Comparison of ENCODE assay signal across 1 cellular context in the genomic region with DNA sequence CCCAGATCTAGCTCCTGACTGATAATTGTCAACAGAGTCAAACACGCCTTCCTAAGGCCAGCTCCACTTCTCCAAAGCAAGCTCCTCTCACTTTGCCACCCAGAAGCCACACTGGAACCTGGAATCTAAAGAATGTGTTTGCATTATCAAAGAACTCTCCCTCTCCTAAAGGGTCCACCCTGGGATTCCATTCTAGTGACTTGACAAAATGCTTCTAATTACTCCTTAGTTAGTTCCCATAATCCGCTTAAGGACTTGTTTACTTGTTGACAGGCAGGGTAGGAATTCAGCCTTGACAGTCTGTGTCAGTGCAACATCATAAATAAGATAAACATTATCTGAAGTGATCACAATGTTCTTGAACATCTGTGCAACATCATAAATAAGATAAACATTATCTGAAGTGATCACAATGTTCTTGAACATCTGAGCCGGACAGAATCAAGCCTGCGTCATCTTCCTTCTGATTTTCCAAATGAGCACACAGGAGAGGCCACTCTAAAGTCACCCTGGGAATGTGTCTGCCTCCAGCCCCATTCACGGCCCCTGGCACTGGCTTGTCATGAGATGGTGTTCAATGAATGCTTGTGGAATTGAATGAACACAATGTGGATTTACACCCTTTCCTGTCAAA.
TF ChIP-seq lines count a peak whose summit lies in the region.

No MANE protein-coding gene starts in this region.

TF ChIP-seq in GM23338, 12 proteins besides CTCF, POLR2A, EP300 and RAD21 (continued from another document):
- TF ChIP-seq, protein P1, sequence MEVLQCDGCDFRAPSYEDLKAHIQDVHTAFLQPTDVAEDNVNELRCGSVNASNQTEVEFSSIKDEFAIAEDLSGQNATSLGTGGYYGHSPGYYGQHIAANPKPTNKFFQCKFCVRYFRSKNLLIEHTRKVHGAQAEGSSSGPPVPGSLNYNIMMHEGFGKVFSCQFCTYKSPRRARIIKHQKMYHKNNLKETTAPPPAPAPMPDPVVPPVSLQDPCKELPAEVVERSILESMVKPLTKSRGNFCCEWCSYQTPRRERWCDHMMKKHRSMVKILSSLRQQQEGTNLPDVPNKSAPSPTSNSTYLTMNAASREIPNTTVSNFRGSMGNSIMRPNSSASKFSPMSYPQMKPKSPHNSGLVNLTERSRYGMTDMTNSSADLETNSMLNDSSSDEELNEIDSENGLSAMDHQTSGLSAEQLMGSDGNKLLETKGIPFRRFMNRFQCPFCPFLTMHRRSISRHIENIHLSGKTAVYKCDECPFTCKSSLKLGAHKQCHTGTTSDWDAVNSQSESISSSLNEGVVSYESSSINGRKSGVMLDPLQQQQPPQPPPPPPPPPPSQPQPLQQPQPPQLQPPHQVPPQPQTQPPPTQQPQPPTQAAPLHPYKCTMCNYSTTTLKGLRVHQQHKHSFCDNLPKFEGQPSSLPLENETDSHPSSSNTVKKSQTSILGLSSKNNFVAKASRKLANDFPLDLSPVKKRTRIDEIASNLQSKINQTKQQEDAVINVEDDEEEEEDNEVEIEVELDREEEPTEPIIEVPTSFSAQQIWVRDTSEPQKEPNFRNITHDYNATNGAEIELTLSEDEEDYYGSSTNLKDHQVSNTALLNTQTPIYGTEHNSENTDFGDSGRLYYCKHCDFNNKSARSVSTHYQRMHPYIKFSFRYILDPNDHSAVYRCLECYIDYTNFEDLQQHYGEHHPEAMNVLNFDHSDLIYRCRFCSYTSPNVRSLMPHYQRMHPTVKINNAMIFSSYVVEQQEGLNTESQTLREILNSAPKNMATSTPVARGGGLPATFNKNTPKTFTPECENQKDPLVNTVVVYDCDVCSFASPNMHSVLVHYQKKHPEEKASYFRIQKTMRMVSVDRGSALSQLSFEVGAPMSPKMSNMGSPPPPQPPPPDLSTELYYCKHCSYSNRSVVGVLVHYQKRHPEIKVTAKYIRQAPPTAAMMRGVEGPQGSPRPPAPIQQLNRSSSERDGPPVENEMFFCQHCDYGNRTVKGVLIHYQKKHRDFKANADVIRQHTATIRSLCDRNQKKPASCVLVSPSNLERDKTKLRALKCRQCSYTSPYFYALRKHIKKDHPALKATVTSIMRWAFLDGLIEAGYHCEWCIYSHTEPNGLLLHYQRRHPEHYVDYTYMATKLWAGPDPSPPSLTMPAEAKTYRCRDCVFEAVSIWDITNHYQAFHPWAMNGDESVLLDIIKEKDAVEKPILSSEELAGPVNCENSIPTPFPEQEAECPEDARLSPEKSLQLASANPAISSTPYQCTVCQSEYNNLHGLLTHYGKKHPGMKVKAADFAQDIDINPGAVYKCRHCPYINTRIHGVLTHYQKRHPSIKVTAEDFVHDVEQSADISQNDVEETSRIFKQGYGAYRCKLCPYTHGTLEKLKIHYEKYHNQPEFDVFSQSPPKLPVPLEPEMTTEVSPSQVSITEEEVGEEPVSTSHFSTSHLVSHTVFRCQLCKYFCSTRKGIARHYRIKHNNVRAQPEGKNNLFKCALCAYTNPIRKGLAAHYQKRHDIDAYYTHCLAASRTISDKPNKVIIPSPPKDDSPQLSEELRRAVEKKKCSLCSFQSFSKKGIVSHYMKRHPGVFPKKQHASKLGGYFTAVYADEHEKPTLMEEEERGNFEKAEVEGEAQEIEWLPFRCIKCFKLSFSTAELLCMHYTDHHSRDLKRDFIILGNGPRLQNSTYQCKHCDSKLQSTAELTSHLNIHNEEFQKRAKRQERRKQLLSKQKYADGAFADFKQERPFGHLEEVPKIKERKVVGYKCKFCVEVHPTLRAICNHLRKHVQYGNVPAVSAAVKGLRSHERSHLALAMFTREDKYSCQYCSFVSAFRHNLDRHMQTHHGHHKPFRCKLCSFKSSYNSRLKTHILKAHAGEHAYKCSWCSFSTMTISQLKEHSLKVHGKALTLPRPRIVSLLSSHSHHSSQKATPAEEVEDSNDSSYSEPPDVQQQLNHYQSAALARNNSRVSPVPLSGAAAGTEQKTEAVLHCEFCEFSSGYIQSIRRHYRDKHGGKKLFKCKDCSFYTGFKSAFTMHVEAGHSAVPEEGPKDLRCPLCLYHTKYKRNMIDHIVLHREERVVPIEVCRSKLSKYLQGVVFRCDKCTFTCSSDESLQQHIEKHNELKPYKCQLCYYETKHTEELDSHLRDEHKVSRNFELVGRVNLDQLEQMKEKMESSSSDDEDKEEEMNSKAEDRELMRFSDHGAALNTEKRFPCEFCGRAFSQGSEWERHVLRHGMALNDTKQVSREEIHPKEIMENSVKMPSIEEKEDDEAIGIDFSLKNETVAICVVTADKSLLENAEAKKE (CRISPR knock-in tag; IDR thresholded peaks at IDR 0.05) = peak; percentile 100
- no peak for TF ChIP-seq NANOG (IDR thresholded peaks at IDR 0.05; ENCODE audit: borderline replicate concordance)
